15 cellular contexts compared by ENCODE assay signal in the genomic region with DNA sequence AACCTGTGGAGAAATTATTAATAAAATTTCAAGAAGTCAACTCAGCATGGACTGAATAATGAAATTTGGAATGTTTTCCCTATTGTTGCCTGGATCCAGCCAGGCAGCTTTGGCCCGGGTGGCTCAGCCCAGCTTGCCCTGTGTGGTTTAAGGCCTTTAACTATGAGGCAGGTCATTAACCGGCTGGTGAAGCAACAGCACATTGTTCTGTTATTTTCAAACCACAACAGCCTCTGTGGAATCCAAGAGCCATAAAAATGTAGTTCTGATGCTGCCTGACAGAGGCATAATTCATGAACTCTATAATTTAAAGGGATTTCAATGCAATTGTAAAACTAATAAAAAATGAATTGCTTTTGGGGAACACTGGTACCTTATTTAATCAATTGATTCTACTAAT.
DNase-seq lines count a peak whose midpoint lies in the region; ATAC-seq, FAIRE-seq and TF ChIP-seq lines count a peak whose summit lies in the region.
"Had no signal": no experiment of that assay in that cellular context is flagged by ENCODE, and none has a peak within 500 bp of the region (broad histone marks: within the 10 kb centered on the region; RNA-seq: fewer than 3 reads in every experiment).

No MANE protein-coding gene starts in this region.

- H2BK12ac ChIP-seq in H1 (ENCODE audit: low read depth, low read length) = no peak overlapping the region
- H2BK12ac ChIP-seq in neuronal stem cell (ENCODE audit: low read length) = no peak overlapping the region

- H3K27me3 ChIP-seq in H1 (replicated peaks in 1 of 4; ENCODE audit: control insufficient read depth in 3 of 4, extremely low read depth in 1 of 4, insufficient read depth in 3 of 4, low read length in 3 of 4) (no peaks in the 10 kb centered on the region), neuronal stem cell (ENCODE audit: control insufficient read depth in 3 of 3, insufficient read depth in 3 of 3, low read depth in 1 of 3, low read length in 3 of 3) (no peaks in the 10 kb centered on the region)
- H3K27me3 ChIP-seq: transverse colon had no signal

- H3K36me3 ChIP-seq in H1 (ENCODE audit: control insufficient read depth in 2 of 4, insufficient read depth in 4 of 4, low read length in 3 of 4) = no peaks in the 10 kb centered on the region
- H3K36me3 ChIP-seq in neuronal stem cell (replicated peaks in 1 of 2; ENCODE audit: control insufficient read depth in 2 of 2, insufficient read depth in 2 of 2, low read length in 2 of 2) = no peaks in the 10 kb centered on the region
- H3K36me3 ChIP-seq: transverse colon had no signal

- no peaks in the 10 kb centered on the region for H3K79me2 ChIP-seq in H1 (ENCODE audit: control insufficient read depth in 1 of 2, insufficient read depth in 2 of 2, low read length in 2 of 2)

- no peak overlapping the region for H3K18ac ChIP-seq in H1 (ENCODE audit: extremely low read depth, low read length)
- H3K18ac ChIP-seq in neuronal stem cell (ENCODE audit: low read length) = no peak overlapping the region

- WGBS in H1 (ENCODE audit: extremely low coverage in 1 of 2, insufficient coverage in 1 of 2, insufficient read length in 1 of 2, insufficient replicate concordance in 2 of 2, low coverage in 1 of 2, low lambda C conversion rate in 2 of 2, missing lambda C conversion rate in 1 of 2), 2 experiments = 72% methylated on average over 2 of the region's 2 CpGs; no CpG with 5 or more reads in 1 of the 2 experiments
- WGBS in neuronal stem cell (ENCODE audit: extremely low coverage in 2 of 2, insufficient read length in 2 of 2, insufficient replicate concordance in 1 of 2), 2 donors = no CpG with 5 or more reads among the region's 2 CpGs

- H4K8ac ChIP-seq in H1 (ENCODE audit: extremely low read depth, insufficient read depth, low read length) (no peak overlapping the region), neuronal stem cell (ENCODE audit: low read depth, low read length) (no peak overlapping the region)

- H4K20me1 ChIP-seq in H1 (replicated peaks in 1 of 2; ENCODE audit: control insufficient read depth in 1 of 2, insufficient read depth in 2 of 2, low read length in 2 of 2) = no peaks in the 10 kb centered on the region

- no peak overlapping the region for H3K4me3 Mint-ChIP-seq in effector memory CD8-positive, alpha-beta T cell
- H3K4me3 Mint-ChIP-seq: activated CD4-positive, alpha-beta T cell treated with anti-CD3 and anti-CD28 coated beads for 36 hours; activated naive CD8-positive, alpha-beta T cell; CD4-positive, CD25-positive, alpha-beta regulatory T cell had no signal

- H2AK5ac ChIP-seq in H1 (ENCODE audit: low read depth, low read length) (no peak overlapping the region), neuronal stem cell (ENCODE audit: low read depth, low read length) (no peak overlapping the region)

- no peak overlapping the region for H3K4me3 ChIP-seq in H1 (ENCODE audit: extremely low read depth in 1 of 4, insufficient read depth in 2 of 4, low read depth in 3 of 4, low read length in 4 of 4)
- H3K4me3 ChIP-seq in neuronal stem cell (ENCODE audit: low read length in 2 of 2) = no peak overlapping the region
- H3K4me3 ChIP-seq: transverse colon had no signal

- no peak for TF ChIP-seq CTCF in C4-2B (conservative IDR thresholded peaks at IDR 0.05)
- no peak for TF ChIP-seq CTCF in H1 (IDR thresholded peaks at IDR 0.05; ENCODE audit: control extremely low read depth in 1 of 3, insufficient read depth in 1 of 3, low read depth in 1 of 3, low read length in 3 of 3)

- CTCF ChIA-PET in H1 (lab: Charles Lee; ENCODE audit: partially characterized antibody) = interaction anchor here (0.6 to 1.4 kb wide), 3 partner anchors 13 to 242 kb away, joined by 3 to 4 read pairs (median 4); no protein-coding TSS in a partner anchor

- H3K23me2 ChIP-seq in H1 (ENCODE audit: low read depth, low read length) = no peaks in the 10 kb centered on the region

- H3K9ac ChIP-seq in H1 (replicated peaks in 1 of 4; ENCODE audit: extremely low read depth in 1 of 4, low read depth in 3 of 4, low read length in 3 of 4) (no peak overlapping the region), neuronal stem cell (ENCODE audit: low read depth, low read length, poor library complexity) (no peak overlapping the region)

- H3K27ac Mint-ChIP-seq in effector memory CD8-positive, alpha-beta T cell = no peak overlapping the region
- H3K27ac Mint-ChIP-seq: activated CD4-positive, alpha-beta T cell treated with anti-CD3 and anti-CD28 coated beads for 36 hours; activated naive CD8-positive, alpha-beta T cell; CD4-positive, CD25-positive, alpha-beta regulatory T cell had no signal

- H3K4me1 ChIP-seq in H1 (replicated peaks in 1 of 4; ENCODE audit: control insufficient read depth in 3 of 4, insufficient read depth in 4 of 4, low read length in 3 of 4) (peaks cover 0 to 4% (median 0%) of the 10 kb centered on the region in 4 experiments; a peak in 1 of 7 replicates), neuronal stem cell (ENCODE audit: control insufficient read depth in 2 of 2, insufficient read depth in 1 of 2, low read depth in 1 of 2, low read length in 2 of 2) (peaks cover 16 to 33% of the 10 kb centered on the region in 2 donors)
- H3K4me1 ChIP-seq: transverse colon had no signal

- H3K79me1 ChIP-seq in H1 (ENCODE audit: low read depth, low read length) = no peaks in the 10 kb centered on the region
- no peaks in the 10 kb centered on the region for H3K79me1 ChIP-seq in neuronal stem cell (ENCODE audit: low read depth, low read length)

- POLR2A ChIA-PET in H1 (lab: Charles Lee; ENCODE audit: partially characterized antibody) = no interaction called here

- H3K27me3 Mint-ChIP-seq in effector memory CD8-positive, alpha-beta T cell = peaks cover 46 to 51% of the 10 kb centered on the region in 2 donors

- no peak overlapping the region for H3K4ac ChIP-seq in H1 (replicated peaks; ENCODE audit: insufficient read length, low read depth, low read length)
- H3K4ac ChIP-seq in neuronal stem cell (ENCODE audit: low read length) = no peak overlapping the region

- H4K91ac ChIP-seq in H1 (replicated peaks; ENCODE audit: insufficient read length, low read length) (no peak overlapping the region), neuronal stem cell (ENCODE audit: low read depth, low read length, poor library complexity) (no peak overlapping the region)

- H2AFZ ChIP-seq in H1 (ENCODE audit: low read length) (no peak overlapping the region), neuronal stem cell (ENCODE audit: low read length) (peak overlapping the region; percentile 65)

- H2BK5ac ChIP-seq in H1 (ENCODE audit: low read depth, low read length) (no peak overlapping the region), neuronal stem cell (ENCODE audit: low read length) (no peak overlapping the region)

- no peak for TF ChIP-seq RAD21 in H1 (IDR thresholded peaks at IDR 0.05 in 1 of 2, conservative IDR thresholded peaks at IDR 0.05 in 1 of 2; ENCODE audit: low read depth in 2 of 2, low read length in 2 of 2)

- H2BK20ac ChIP-seq in H1 (ENCODE audit: low read length) = no peak overlapping the region

- H3K23ac ChIP-seq in H1 (ENCODE audit: insufficient read length) = no peak overlapping the region
- no peak overlapping the region for H3K23ac ChIP-seq in neuronal stem cell (ENCODE audit: low read depth, low read length, poor library complexity)

- no peaks in the 10 kb centered on the region for H3K9me3 ChIP-seq in H1 (ENCODE audit: insufficient read depth in 2 of 2, low read depth in 1 of 2, low read length in 1 of 2)
- no peaks in the 10 kb centered on the region for H3K9me3 ChIP-seq in neuronal stem cell (replicated peaks in 1 of 2; ENCODE audit: control insufficient read depth in 2 of 2, insufficient read depth in 1 of 2, low read depth in 1 of 2, low read length in 2 of 2)
- H3K9me3 ChIP-seq: transverse colon had no signal

- TF ChIP-seq EP300 in H1 (IDR thresholded peaks at IDR 0.05; ENCODE audit: borderline replicate concordance in 1 of 2, low read depth in 2 of 2, low read length in 2 of 2) = no peak

- no peak overlapping the region for H3K56ac ChIP-seq in H1 (replicated peaks; ENCODE audit: insufficient read length, low read depth, low read length)

- H3K36me3 Mint-ChIP-seq in effector memory CD8-positive, alpha-beta T cell (ENCODE audit: insufficient read depth) = no peaks in the 10 kb centered on the region
- H3K36me3 Mint-ChIP-seq: activated naive CD8-positive, alpha-beta T cell; CD4-positive, CD25-positive, alpha-beta regulatory T cell had no signal

- H2BK15ac ChIP-seq in H1 (ENCODE audit: low read length) (no peak overlapping the region), neuronal stem cell (ENCODE audit: low read length) (no peak overlapping the region)

- no peak overlapping the region for H3K4me2 ChIP-seq in H1 (ENCODE audit: insufficient read depth in 1 of 2, low read depth in 2 of 2, low read length in 2 of 2)
- H3K4me2 ChIP-seq in neuronal stem cell (ENCODE audit: insufficient read depth, low read length, poor library complexity, severe bottlenecking) = no peak overlapping the region

- H4K5ac ChIP-seq in H1 (ENCODE audit: insufficient read length, low read depth, low read length) = no peak overlapping the region

- no peaks in the 10 kb centered on the region for H3K9me3 Mint-ChIP-seq in effector memory CD8-positive, alpha-beta T cell

- no peak for ATAC-seq in effector memory CD8-positive, alpha-beta T cell (replicated peaks)
- no peak for ATAC-seq in GM19397 (IDR thresholded peaks at IDR 0.05; ENCODE audit: unreplicated experiment)
- ATAC-seq: activated CD4-positive, alpha-beta T cell treated with anti-CD3 and anti-CD28 coated beads for 36 hours had no signal

- no peaks in the 10 kb centered on the region for H3K4me1 Mint-ChIP-seq in effector memory CD8-positive, alpha-beta T cell (ENCODE audit: low read depth in 2 of 2)
- H3K4me1 Mint-ChIP-seq: activated CD4-positive, alpha-beta T cell treated with anti-CD3 and anti-CD28 coated beads for 36 hours; CD4-positive, CD25-positive, alpha-beta regulatory T cell had no signal

- H3K14ac ChIP-seq in H1 (ENCODE audit: insufficient read length) (no peak overlapping the region), neuronal stem cell (ENCODE audit: low read length) (no peak overlapping the region)

- H3K27ac ChIP-seq in C4-2B (peak overlapping the region; percentile 75), H1 (ENCODE audit: low read depth, low read length) (no peak overlapping the region), neuronal stem cell (replicated peaks; ENCODE audit: low read length) (no peak overlapping the region)
- H3K27ac ChIP-seq: transverse colon had no signal

- H2BK120ac ChIP-seq in H1 (replicated peaks; ENCODE audit: low read depth, low read length) (no peak overlapping the region), neuronal stem cell (ENCODE audit: low read depth, low read length) (no peak overlapping the region)

- no peak for FAIRE-seq in H1 (lab: Jason Lieb, UNC)
- FAIRE-seq: islet of Langerhans had no signal

- TF ChIP-seq POLR2A in H1 (IDR thresholded peaks at IDR 0.05; ENCODE audit: control extremely low read depth in 1 of 2, low read depth in 2 of 2, low read length in 2 of 2) = no peak

- DNase-seq in M059J (ENCODE audit: low read depth) (peak; percentile 85), H1 (ENCODE audit: low read depth in 1 of 2, low spot score in 2 of 2) (no peak), neuronal stem cell (ENCODE audit: low spot score) (peak; percentile 20), SKM-1 (lab: John Stamatoyannopoulos, UW; ENCODE audit: unreplicated experiment) (no peak)
- no peak for DNase-seq in effector memory CD8-positive, alpha-beta T cell
- DNase-seq in stimulated activated naive CD4-positive, alpha-beta T cell (lab: John Stamatoyannopoulos, UW) = no peak
- DNase-seq: activated CD4-positive, alpha-beta T cell treated with anti-CD3 and anti-CD28 coated beads for 36 hours; CD4-positive, CD25-positive, alpha-beta regulatory T cell; NCI-H2081; occipital lobe; transverse colon had no signal

Comparison
In these comparisons a context has a peak if more than half of its experiments do, and no peak if none do; other contexts are left out.
1. DNase-seq: peak in M059J (single experiment) and neuronal stem cell (single experiment); none in H1 (0 of 2), effector memory CD8-positive, alpha-beta T cell (0 of 3), stimulated activated naive CD4-positive, alpha-beta T cell (0 of 6) and SKM-1 (single experiment).